Comparison of ENCODE assay signal across 17 cellular contexts in the genomic region with DNA sequence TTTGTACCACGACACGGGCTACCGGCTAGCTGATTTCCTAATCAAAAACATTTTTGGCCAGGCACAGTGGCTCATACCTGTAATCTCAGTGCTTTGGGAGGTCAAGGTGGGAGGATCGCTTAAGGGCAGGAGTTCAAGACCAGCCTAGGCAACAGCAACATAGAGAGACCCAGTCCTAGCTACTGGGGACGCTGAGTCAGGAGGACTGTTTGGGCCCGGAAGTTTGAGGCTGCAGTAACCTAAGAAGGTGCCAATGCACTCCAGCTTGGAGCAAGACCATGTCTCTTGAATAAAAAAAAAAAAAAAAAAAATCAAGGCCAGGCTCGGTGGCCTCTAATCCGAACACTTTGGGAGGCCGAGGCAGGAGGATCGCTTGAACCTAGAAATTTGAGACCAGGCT. TPM values are rescaled to one million over a fixed set of nuclear protein-coding genes. Genes with fewer than 3 reads are reported as not detected.
A peak's percentile ranks its signal among the peaks of the same experiment; 100 is the strongest.
DNase-seq lines count a peak whose midpoint lies in the region; ATAC-seq and TF ChIP-seq lines count a peak whose summit lies in the region.
"Had no signal": no experiment of that assay in that cellular context is flagged by ENCODE, and none has a peak within 500 bp of the region (broad histone marks: within the 10 kb centered on the region; RNA-seq: fewer than 3 reads in every experiment).

No MANE protein-coding gene starts in this region.

- H3K36me3 ChIP-seq in left ventricle myocardium inferior (no peaks in the 10 kb centered on the region), mesenchymal stem cell (ENCODE audit: control insufficient read depth in 1 of 2, insufficient read depth in 2 of 2, low read depth in 1 of 2, low read length in 2 of 2) (no peaks in the 10 kb centered on the region), skeletal muscle tissue (ENCODE audit: control insufficient read depth in 3 of 3, insufficient read depth in 3 of 3, low read length in 3 of 3) (no peaks in the 10 kb centered on the region), OCI-LY7 (ENCODE audit: insufficient read depth, low read length) (peaks cover 74% of the 10 kb centered on the region)
- H3K36me3 ChIP-seq: BE2C had no signal

- no peak overlapping the region for H2BK12ac ChIP-seq in mesenchymal stem cell (ENCODE audit: low read length in 2 of 2)

- H4K20me1 ChIP-seq in OCI-LY7 (ENCODE audit: insufficient read depth, low read length), result peaks cover 43% of the 10 kb centered on the region

- peaks cover 12% of the 10 kb centered on the region for H3K79me1 ChIP-seq in mesenchymal stem cell (replicated peaks; ENCODE audit: low read length, poor library complexity, severe bottlenecking)

- H2BK5ac ChIP-seq in mesenchymal stem cell (ENCODE audit: low read depth, low read length, poor library complexity, severe bottlenecking), result no peak overlapping the region

- H3K14ac ChIP-seq in mesenchymal stem cell (ENCODE audit: low read length in 2 of 2), result no peak overlapping the region

- H3K27me3 Mint-ChIP-seq in natural killer cell treated with Interleukin-12 subunit alpha and Interleukin-12 subunit beta and Interleukin-15 and Interleukin-18, amount 100 ng/mL, for 72 hours, result no peaks in the 10 kb centered on the region
- H3K27me3 Mint-ChIP-seq: CD4-positive, alpha-beta T cell; IgD-negative memory B cell had no signal

- H3K79me2 ChIP-seq in OCI-LY7 (ENCODE audit: insufficient read depth, low read depth, low read length), result peaks cover 99% of the 10 kb centered on the region

- H3K23ac ChIP-seq in mesenchymal stem cell (ENCODE audit: low read length in 2 of 2), result no peak overlapping the region

- no peak overlapping the region for H2BK120ac ChIP-seq in mesenchymal stem cell (ENCODE audit: low read depth, low read length)

- WGBS in mesenchymal stem cell, result 98% methylated on average over 10 of the region's 10 CpGs

- H2AK5ac ChIP-seq in mesenchymal stem cell (ENCODE audit: low read length, severe bottlenecking), result no peak overlapping the region

- intact Hi-C loops in left ventricle myocardium inferior (cut with micrococcal nuclease), result no loop called here
- intact Hi-C loops in cardiac septum (cut with DNase I), result no loop called here
- intact Hi-C loops in OCI-LY7 (cut with micrococcal nuclease; ENCODE audit: unreplicated experiment), result no loop called here

- H2BK15ac ChIP-seq in mesenchymal stem cell (ENCODE audit: low read depth, poor library complexity, severe bottlenecking), result no peak overlapping the region

- no peaks in the 10 kb centered on the region for H3K9me3 Mint-ChIP-seq in natural killer cell treated with Interleukin-12 subunit alpha and Interleukin-12 subunit beta and Interleukin-15 and Interleukin-18, amount 100 ng/mL, for 72 hours
- H3K9me3 Mint-ChIP-seq: CD4-positive, alpha-beta T cell; IgD-negative memory B cell had no signal

- no peak overlapping the region for H3K4me3 Mint-ChIP-seq in natural killer cell treated with Interleukin-12 subunit alpha and Interleukin-12 subunit beta and Interleukin-15 and Interleukin-18, amount 100 ng/mL, for 72 hours

- H3K27ac ChIP-seq in left ventricle myocardium inferior (replicated peaks) (peak overlapping the region; percentile 82), VCaP (peak overlapping the region; percentile 60), mesenchymal stem cell (ENCODE audit: low read length, poor library complexity, severe bottlenecking) (no peak overlapping the region), skeletal muscle tissue (ENCODE audit: low read depth, low read length) (peak overlapping the region; percentile 45), OCI-LY7 (ENCODE audit: low read depth, low read length, poor library complexity, severe bottlenecking) (no peak overlapping the region)

- CTCF ChIA-PET in OCI-LY7 (lab: Charles Lee; ENCODE audit: unreplicated experiment), result no interaction called here

- H3K36me3 Mint-ChIP-seq in natural killer cell treated with Interleukin-12 subunit alpha and Interleukin-12 subunit beta and Interleukin-15 and Interleukin-18, amount 100 ng/mL, for 72 hours, result no peaks in the 10 kb centered on the region

- ATAC-seq in natural killer cell treated with Interleukin-12 subunit alpha and Interleukin-12 subunit beta and Interleukin-15 and Interleukin-18, amount 100 ng/mL, for 72 hours, result no peak

- POLR2A ChIA-PET in OCI-LY7 (lab: Charles Lee), result interaction anchor here (0.6 kb wide), 1 partner anchor 46 kb away, joined by 4 read pairs; no protein-coding TSS in a partner anchor

- no peaks in the 10 kb centered on the region for H3K9me2 ChIP-seq in OCI-LY7 (ENCODE audit: insufficient read depth, low read length)

- H3K9me3 ChIP-seq in left ventricle myocardium inferior (replicated peaks) (no peaks in the 10 kb centered on the region), mesenchymal stem cell (ENCODE audit: control insufficient read depth, low read length) (no peaks in the 10 kb centered on the region), skeletal muscle tissue (ENCODE audit: control insufficient read depth in 3 of 3, low read length in 3 of 3) (no peaks in the 10 kb centered on the region), OCI-LY7 (ENCODE audit: low read length) (no peaks in the 10 kb centered on the region)
- H3K9me3 ChIP-seq: BE2C had no signal

- H3K4me1 ChIP-seq in left ventricle myocardium inferior (peaks cover 73% of the 10 kb centered on the region), mesenchymal stem cell (ENCODE audit: control insufficient read depth, insufficient read depth, low read depth, low read length) (peaks cover 1% of the 10 kb centered on the region), skeletal muscle tissue (ENCODE audit: control insufficient read depth in 3 of 3, insufficient read depth in 3 of 3, low read length in 3 of 3) (peaks cover 37 to 49% (median 42%) of the 10 kb centered on the region in 3 donors), OCI-LY7 (ENCODE audit: insufficient read depth, low read length, poor library complexity, severe bottlenecking) (peaks cover 48% of the 10 kb centered on the region)
- H3K4me1 ChIP-seq: BE2C had no signal

- H3K4me3 ChIP-seq in left ventricle myocardium inferior (no peak overlapping the region), mesenchymal stem cell (ENCODE audit: insufficient read depth in 1 of 2, low read depth in 1 of 2, low read length in 2 of 2) (no peak overlapping the region), skeletal muscle tissue (ENCODE audit: low read length in 3 of 3) (no peak overlapping the region), OCI-LY7 (ENCODE audit: low read depth, low read length, poor library complexity, severe bottlenecking) (no peak overlapping the region)

- H3K27ac Mint-ChIP-seq in natural killer cell treated with Interleukin-12 subunit alpha and Interleukin-12 subunit beta and Interleukin-15 and Interleukin-18, amount 100 ng/mL, for 72 hours, result no peak overlapping the region
- H3K27ac Mint-ChIP-seq: CD4-positive, alpha-beta T cell had no signal

- no TSS peak for BruUV-seq in OCI-LY7 (replicated peaks; lab: Mats Ljungman, UMichigan)

- no peak overlapping the region for H2AFZ ChIP-seq in mesenchymal stem cell (ENCODE audit: low read depth, low read length)
- H2AFZ ChIP-seq in OCI-LY7 (ENCODE audit: low read length), result no peak overlapping the region

- H3K9ac ChIP-seq in mesenchymal stem cell (ENCODE audit: low read length) (no peak overlapping the region), skeletal muscle tissue (ENCODE audit: low read depth in 1 of 3, low read length in 3 of 3) (no peak overlapping the region)

- no peak overlapping the region for H3K18ac ChIP-seq in mesenchymal stem cell (ENCODE audit: low read depth in 1 of 2, low read length in 2 of 2)

- no peak overlapping the region for H3K4ac ChIP-seq in mesenchymal stem cell (ENCODE audit: low read depth in 1 of 2, low read length in 2 of 2)

- H3K27me3 ChIP-seq in left ventricle myocardium inferior (ENCODE audit: low read depth) (no peaks in the 10 kb centered on the region), mesenchymal stem cell (ENCODE audit: control insufficient read depth in 1 of 2, insufficient read depth in 1 of 2, low read length in 2 of 2) (no peaks in the 10 kb centered on the region), skeletal muscle tissue (ENCODE audit: control insufficient read depth in 3 of 3, insufficient read depth in 3 of 3, low read length in 3 of 3) (no peaks in the 10 kb centered on the region)
- H3K27me3 ChIP-seq: BE2C had no signal

- DNase-seq in left ventricle myocardium inferior (no peak), cardiac septum (ENCODE audit: low spot score) (no peak), mesenchymal stem cell (no peak), OCI-LY7 (ENCODE audit: low spot score) (no peak)
- DNase-seq in natural killer cell treated with Interleukin-12 subunit alpha and Interleukin-12 subunit beta and Interleukin-15 and Interleukin-18, amount 100 ng/mL, for 72 hours (ENCODE audit: low spot score), result no peak
- DNase-seq: BE2C; CD4-positive, alpha-beta T cell; COR-L47; DMS79; NCI-H1105 treated with DMSO at 0.1 percent for 48 hours; NCI-H2029 treated with DMSO at 0.1 percent for 48 hours; NCI-H226; NCI-H510A treated with DMSO at 0.1 percent for 48 hours; NCI-H748 treated with DMSO at 0.1 percent for 48 hours had no signal

- H4K8ac ChIP-seq in mesenchymal stem cell (ENCODE audit: low read length), result peak overlapping the region; percentile 64

- H3K4me1 Mint-ChIP-seq in natural killer cell treated with Interleukin-12 subunit alpha and Interleukin-12 subunit beta and Interleukin-15 and Interleukin-18, amount 100 ng/mL, for 72 hours (ENCODE audit: low read depth in 2 of 2), result peaks cover 32 to 40% of the 10 kb centered on the region in 2 donors

- TF ChIP-seq CTCF in left ventricle myocardium inferior (IDR thresholded peaks at IDR 0.05; ENCODE audit: borderline replicate concordance) (no peak), VCaP (conservative IDR thresholded peaks at IDR 0.05) (no peak), OCI-LY7 (conservative IDR thresholded peaks at IDR 0.05; ENCODE audit: low read length) (no peak)

- H4K91ac ChIP-seq in mesenchymal stem cell (ENCODE audit: low read length), result no peak overlapping the region

- H3K4me2 ChIP-seq in mesenchymal stem cell (ENCODE audit: low read length, poor library complexity, severe bottlenecking), result no peak overlapping the region
- no peak overlapping the region for H3K4me2 ChIP-seq in OCI-LY7 (ENCODE audit: low read length)

RNA-seq across cellular contexts. Expression of gene UBE2G1, which starts 49.8 kb away (rescaled TPM):
- total RNA-seq in left ventricle myocardium inferior (92.8 TPM), cardiac septum (80.4 TPM), skeletal muscle tissue (49.1 TPM), OCI-LY7 (2022) (216 and 222 TPM in 2 replicates)
- 63.6 TPM for polyA plus RNA-seq in mesenchymal stem cell (2013, experiment 1 of 2)
- 69.4 TPM for polyA plus RNA-seq in mesenchymal stem cell (2013, experiment 2 of 2)
- total RNA-seq in OCI-LY7 (2014; rRNA removed; shearing (Covaris generic)), result 115 and 124 TPM in 2 replicates
- total RNA-seq in natural killer cell treated with Interleukin-12 subunit alpha and Interleukin-12 subunit beta and Interleukin-15 and Interleukin-18, amount 100 ng/mL, for 72 hours, result 10 to 100 TPM; 55.3 to 82.5 TPM

RNA-seq across cellular contexts. Expression of gene ANKFY1, which starts 52.9 kb away (rescaled TPM):
- total RNA-seq in left ventricle myocardium inferior, result 22.9 TPM
- 21.4 TPM for total RNA-seq in cardiac septum
- polyA plus RNA-seq in mesenchymal stem cell (2013, experiment 1 of 2), result 19.7 TPM
- polyA plus RNA-seq in mesenchymal stem cell (2013, experiment 2 of 2), result 18.8 TPM
- 26.6 TPM for total RNA-seq in skeletal muscle tissue
- 25.8 and 25.9 TPM in 2 replicates for total RNA-seq in OCI-LY7 (2014; rRNA removed; shearing (Covaris generic))
- total RNA-seq in OCI-LY7 (2022), result 56.2 and 56.7 TPM in 2 replicates
- 100 to 1,000 TPM in 1 of 2 donors, 10 to 100 TPM in 1; 67.6 to 107 TPM for total RNA-seq in natural killer cell treated with Interleukin-12 subunit alpha and Interleukin-12 subunit beta and Interleukin-15 and Interleukin-18, amount 100 ng/mL, for 72 hours

Comparison
In these comparisons a context has a peak if more than half of its experiments do, and no peak if none do; other contexts are left out.
1. H3K27ac ChIP-seq: peak in left ventricle myocardium inferior (single experiment), VCaP (single experiment) and skeletal muscle tissue (single experiment); none in mesenchymal stem cell (single experiment) and OCI-LY7 (single experiment).